ENCODE assay signal across 26 cellular contexts in genomic region chr2:58875462-58875861, GRCh38.
"Had no signal": no experiment of that assay in that cellular context is flagged by ENCODE, and none has a peak within 500 bp of the region (broad histone marks: within the 10 kb centered on the region; RNA-seq: fewer than 3 reads in every experiment).

No MANE protein-coding gene starts in this region.

- H3K27ac Mint-ChIP-seq: immature natural killer cell; mesothelial cell of epicardium; naive thymus-derived CD4-positive, alpha-beta T cell; natural killer cell treated with Interleukin-12 subunit alpha and Interleukin-12 subunit beta and Interleukin-15 and Interleukin-18, amount 100 ng/mL, for 72 hours; stimulated activated naive B cell treated with anti-CD40 and anti-IgM and Interleukin-4, amounts not matched to agents 10 μg/mL and 1 μg/mL and 100 μg/mL, for 72 hours had no signal

- H3K27me3 ChIP-seq: heart left ventricle, pancreas, right atrium auricular region, stomach, suprapubic skin, tibial artery, upper lobe of right lung had no signal

- ATAC-seq: heart left ventricle; mucosa of descending colon; naive thymus-derived CD4-positive, alpha-beta T cell; natural killer cell treated with Interleukin-12 subunit alpha and Interleukin-12 subunit beta and Interleukin-15 and Interleukin-18, amount 100 ng/mL, for 72 hours; pancreas; sciatic nerve; stimulated activated naive B cell treated with anti-CD40 and anti-IgM and Interleukin-4, amounts not matched to agents 10 μg/mL and 1 μg/mL and 100 μg/mL, for 72 hours; stimulated activated naive CD8-positive, alpha-beta T cell treated with anti-CD3 and anti-CD28 coated beads, Interleukin-15, Interleukin-2, amounts not matched to agents 100 U/mL and 50 U/mL, for 24 hours; upper lobe of right lung had no signal

- DNase-seq: heart left ventricle; immature natural killer cell; islet precursor cell; left ventricle myocardium inferior; mesendoderm; mucosa of descending colon; naive thymus-derived CD4-positive, alpha-beta T cell; pancreas; stimulated activated CD4-positive, alpha-beta T cell treated with anti-CD3 and anti-CD28 coated beads, Interleukin-12 subunit alpha, Interleukin-12 subunit beta, amount 100 ng/mL, for 4 hours; stimulated activated CD4-positive, alpha-beta T cell treated with anti-CD3 and anti-CD28 coated beads, Interleukin-15, amount 100 ng/mL, for 24 hours; stimulated activated CD4-positive, alpha-beta T cell treated with anti-CD3 and anti-CD28 coated beads, Interleukin-2, amount 100 ng/mL, for 24 hours; stimulated activated CD4-positive, alpha-beta T cell treated with anti-CD3 and anti-CD28 coated beads, Interleukin-4, amount 100 ng/mL, for 1 hour; stimulated activated naive B cell treated with anti-CD40 and anti-IgM and Interleukin-4, amounts not matched to agents 10 μg/mL and 1 μg/mL and 100 μg/mL, for 72 hours; stimulated activated naive CD8-positive, alpha-beta T cell treated with anti-CD3 and anti-CD28 coated beads, Interleukin-15, Interleukin-2, amounts not matched to agents 100 U/mL and 50 U/mL, for 24 hours; stomach; tibial artery; trophoblast cell; upper lobe of right lung had no signal

- H3K36me3 Mint-ChIP-seq: immature natural killer cell; mesothelial cell of epicardium; naive thymus-derived CD4-positive, alpha-beta T cell; natural killer cell treated with Interleukin-12 subunit alpha and Interleukin-12 subunit beta and Interleukin-15 and Interleukin-18, amount 100 ng/mL, for 72 hours; stimulated activated naive B cell treated with anti-CD40 and anti-IgM and Interleukin-4, amounts not matched to agents 10 μg/mL and 1 μg/mL and 100 μg/mL, for 72 hours had no signal

- H3K4me3 ChIP-seq: heart left ventricle, left ventricle myocardium inferior, lung, mucosa of descending colon, pancreas, right atrium auricular region, skin epidermis, stomach, suprapubic skin, thoracic aorta, tibial artery, upper lobe of right lung had no signal

- H3K4me1 ChIP-seq: heart left ventricle, left ventricle myocardium inferior, pancreas, right atrium auricular region, stomach, suprapubic skin, tibial artery, upper lobe of right lung had no signal

- H3K27ac ChIP-seq: heart left ventricle, left ventricle myocardium inferior, pancreas, right atrium auricular region, skin epidermis, stomach, suprapubic skin, thoracic aorta, tibial artery, upper lobe of right lung had no signal

- H3K4me3 Mint-ChIP-seq: immature natural killer cell; mesothelial cell of epicardium; naive thymus-derived CD4-positive, alpha-beta T cell; natural killer cell treated with Interleukin-12 subunit alpha and Interleukin-12 subunit beta and Interleukin-15 and Interleukin-18, amount 100 ng/mL, for 72 hours; stimulated activated naive B cell treated with anti-CD40 and anti-IgM and Interleukin-4, amounts not matched to agents 10 μg/mL and 1 μg/mL and 100 μg/mL, for 72 hours had no signal

- H3K36me3 ChIP-seq: heart left ventricle, left ventricle myocardium inferior, pancreas, right atrium auricular region, stomach, suprapubic skin, thoracic aorta, tibial artery, upper lobe of right lung had no signal

- H3K27me3 Mint-ChIP-seq: natural killer cell treated with Interleukin-12 subunit alpha and Interleukin-12 subunit beta and Interleukin-15 and Interleukin-18, amount 100 ng/mL, for 72 hours; stimulated activated naive B cell treated with anti-CD40 and anti-IgM and Interleukin-4, amounts not matched to agents 10 μg/mL and 1 μg/mL and 100 μg/mL, for 72 hours had no signal

- H3K9me3 ChIP-seq: heart left ventricle, left ventricle myocardium inferior, mucosa of descending colon, pancreas, right atrium auricular region, stomach, suprapubic skin, thoracic aorta, tibial artery, upper lobe of right lung had no signal

- H3K4me1 Mint-ChIP-seq: immature natural killer cell; naive thymus-derived CD4-positive, alpha-beta T cell had no signal
